ENCODE assay signal across 11 cellular contexts in genomic region chr3:4838621-4839022, GRCh38.
A peak's percentile ranks its signal among the peaks of the same experiment; 100 is the strongest.
DNase-seq lines count a peak whose midpoint lies in the region; ATAC-seq and TF ChIP-seq lines count a peak whose summit lies in the region.
"Had no signal": no experiment of that assay in that cellular context is flagged by ENCODE, and none has a peak within 500 bp of the region (broad histone marks: within the 10 kb centered on the region; RNA-seq: fewer than 3 reads in every experiment).

No MANE protein-coding gene starts in this region.

- ATAC-seq in GM18519 (IDR thresholded peaks at IDR 0.05; ENCODE audit: low FRiP score, unreplicated experiment) (peak; percentile 75), GM21367 (IDR thresholded peaks at IDR 0.05; ENCODE audit: unreplicated experiment) (peak; percentile 61), HG03039 (IDR thresholded peaks at IDR 0.05; ENCODE audit: unreplicated experiment) (peak; percentile 38), lower lobe of right lung (no peak)
- ATAC-seq in activated CD8-positive, alpha-beta T cell treated with anti-CD3 and anti-CD28 coated beads for 36 hours, result no peak

- TF ChIP-seq CTCF in activated CD8-positive, alpha-beta T cell treated with anti-CD3 and anti-CD28 coated beads for 36 hours (IDR thresholded peaks at IDR 0.05), result no peak
- TF ChIP-seq CTCF in lower lobe of right lung (IDR thresholded peaks at IDR 0.05), result no peak

- DNase-seq in activated CD8-positive, alpha-beta T cell treated with anti-CD3 and anti-CD28 coated beads for 36 hours, result no peak
- DNase-seq in lower lobe of right lung (no peak), GM19240 (ENCODE audit: insufficient read length, low spot score) (no peak), H7 (no peak)
- no peak for DNase-seq in activated T-cell treated with anti-CD3 and anti-CD28 coated beads, Interleukin-2, amount 50 U/mL, for 24 hours
- DNase-seq: activated effector memory CD4-positive, alpha-beta T cell treated with Interleukin-2 at 50 U/mL for 16 hours; NCI-H1417 treated with DMSO at 0.1 percent for 48 hours had no signal

- H3K9me3 Mint-ChIP-seq in activated CD8-positive, alpha-beta T cell treated with anti-CD3 and anti-CD28 coated beads for 36 hours, result peaks cover 5% of the 10 kb centered on the region
- peaks cover 4% of the 10 kb centered on the region for H3K9me3 Mint-ChIP-seq in activated T-cell treated with anti-CD3 and anti-CD28 coated beads, Interleukin-2, amount 50 U/mL, for 24 hours

- H3K27ac Mint-ChIP-seq in activated CD8-positive, alpha-beta T cell treated with anti-CD3 and anti-CD28 coated beads for 36 hours, result peak overlapping the region; percentile 46
- H3K27ac Mint-ChIP-seq in activated T-cell treated with anti-CD3 and anti-CD28 coated beads, Interleukin-2, amount 50 U/mL, for 24 hours, result no peak overlapping the region

- peaks cover 91% of the 10 kb centered on the region for H3K4me1 Mint-ChIP-seq in activated CD8-positive, alpha-beta T cell treated with anti-CD3 and anti-CD28 coated beads for 36 hours (ENCODE audit: low read depth)
- peaks cover 94% of the 10 kb centered on the region for H3K4me1 Mint-ChIP-seq in activated T-cell treated with anti-CD3 and anti-CD28 coated beads, Interleukin-2, amount 50 U/mL, for 24 hours (ENCODE audit: low read depth)

- H3K27ac ChIP-seq in lower lobe of right lung, result no peak overlapping the region
- H3K27ac ChIP-seq: C4-2B had no signal

- POLR2A ChIA-PET in activated CD8-positive, alpha-beta T cell treated with anti-CD3 and anti-CD28 coated beads for 36 hours (lab: Charles Lee), result interaction anchor here (1.0 to 21.8 kb wide), 5 partner anchors 11 to 143 kb away, joined by 3 to 434 read pairs (median 7); partner anchors contain the start of gene BHLHE40

- H3K36me3 ChIP-seq in lower lobe of right lung, result peaks cover 15% of the 10 kb centered on the region
- no peaks in the 10 kb centered on the region for H3K36me3 ChIP-seq in H7 (replicated peaks; ENCODE audit: control insufficient read depth, insufficient read depth, low read length)

- no peaks in the 10 kb centered on the region for H3K27me3 ChIP-seq in lower lobe of right lung (ENCODE audit: low read depth)
- H3K27me3 ChIP-seq in H7 (ENCODE audit: control insufficient read depth, insufficient read depth, low read length), result no peaks in the 10 kb centered on the region

- peaks cover 72% of the 10 kb centered on the region for H3K36me3 Mint-ChIP-seq in activated CD8-positive, alpha-beta T cell treated with anti-CD3 and anti-CD28 coated beads for 36 hours (ENCODE audit: low read depth)
- peaks cover 69% of the 10 kb centered on the region for H3K36me3 Mint-ChIP-seq in activated T-cell treated with anti-CD3 and anti-CD28 coated beads, Interleukin-2, amount 50 U/mL, for 24 hours (ENCODE audit: low read depth)

- CTCF ChIA-PET in activated CD8-positive, alpha-beta T cell treated with anti-CD3 and anti-CD28 coated beads for 36 hours (lab: Charles Lee), result interaction anchor here (0.8 to 2.2 kb wide), 5 partner anchors 10 to 188 kb away, joined by 3 to 8 read pairs (median 3); no protein-coding TSS in a partner anchor

- peaks cover 24% of the 10 kb centered on the region for H3K4me1 ChIP-seq in lower lobe of right lung

- intact Hi-C loops in activated CD8-positive, alpha-beta T cell treated with anti-CD3 and anti-CD28 coated beads for 36 hours (cut with micrococcal nuclease), result loop anchor here (10.0 kb wide), 1 partner anchor 356 kb away; no protein-coding TSS in a partner anchor
- intact Hi-C loops in lower lobe of right lung (cut with DNase I), result no loop called here

- no peak overlapping the region for H3K4me3 Mint-ChIP-seq in activated CD8-positive, alpha-beta T cell treated with anti-CD3 and anti-CD28 coated beads for 36 hours
- no peak overlapping the region for H3K4me3 Mint-ChIP-seq in activated T-cell treated with anti-CD3 and anti-CD28 coated beads, Interleukin-2, amount 50 U/mL, for 24 hours

- H3K4me3 ChIP-seq in lower lobe of right lung (no peak overlapping the region), H7 (ENCODE audit: insufficient read depth, low read depth, low read length) (no peak overlapping the region)

- no peaks in the 10 kb centered on the region for H3K9me3 ChIP-seq in lower lobe of right lung

- no peaks in the 10 kb centered on the region for H3K27me3 Mint-ChIP-seq in activated CD8-positive, alpha-beta T cell treated with anti-CD3 and anti-CD28 coated beads for 36 hours
- H3K27me3 Mint-ChIP-seq in activated T-cell treated with anti-CD3 and anti-CD28 coated beads, Interleukin-2, amount 50 U/mL, for 24 hours, result no peaks in the 10 kb centered on the region

Comparison
In these comparisons a context has a peak if more than half of its experiments do, and no peak if none do; other contexts are left out.
1. ATAC-seq: peak in GM18519 (single experiment), GM21367 (single experiment) and HG03039 (single experiment); none in activated CD8-positive, alpha-beta T cell treated with anti-CD3 and anti-CD28 coated beads for 36 hours (single experiment) and lower lobe of right lung (0 of 2).